Comparison of ENCODE assay signal across 18 cellular contexts in genomic region chr13:70384156-70384555, GRCh38.
DNase-seq lines count a peak whose midpoint lies in the region; ATAC-seq and TF ChIP-seq lines count a peak whose summit lies in the region.
"Had no signal": no experiment of that assay in that cellular context is flagged by ENCODE, and none has a peak within 500 bp of the region (broad histone marks: within the 10 kb centered on the region; RNA-seq: fewer than 3 reads in every experiment).

No MANE protein-coding gene starts in this region.

- no peaks in the 10 kb centered on the region for H3K27me3 ChIP-seq in endodermal cell (ENCODE audit: control insufficient read depth, insufficient read depth, low read length, poor library complexity, severe bottlenecking)
- H3K27me3 ChIP-seq in PC-9 (ENCODE audit: insufficient read depth, low read depth), result no peaks in the 10 kb centered on the region
- no peaks in the 10 kb centered on the region for H3K27me3 ChIP-seq in naive thymus-derived CD4-positive, alpha-beta T cell (ENCODE audit: control insufficient read depth in 2 of 2, insufficient read depth in 2 of 2, low read length in 2 of 2)
- H3K27me3 ChIP-seq: BLaER1 had no signal

- no peaks in the 10 kb centered on the region for H3K79me2 ChIP-seq in PC-9 (ENCODE audit: low read depth)

- no peak overlapping the region for H3K27ac ChIP-seq in endodermal cell (ENCODE audit: low read depth, low read length)
- no peak overlapping the region for H3K27ac ChIP-seq in PC-9
- H3K27ac ChIP-seq in naive thymus-derived CD4-positive, alpha-beta T cell (ENCODE audit: low read depth, low read length), result no peak overlapping the region
- H3K27ac ChIP-seq: BLaER1, C4-2B had no signal

- peaks cover 2% of the 10 kb centered on the region for H3K27me3 Mint-ChIP-seq in endodermal cell (ENCODE audit: insufficient read depth)
- H3K27me3 Mint-ChIP-seq in naive thymus-derived CD4-positive, alpha-beta T cell, result no peaks in the 10 kb centered on the region
- H3K27me3 Mint-ChIP-seq: CD4-positive, CD25-positive, alpha-beta regulatory T cell had no signal

- H3K36me3 ChIP-seq in endodermal cell (ENCODE audit: control insufficient read depth, insufficient read depth, low read length), result no peaks in the 10 kb centered on the region
- no peaks in the 10 kb centered on the region for H3K36me3 ChIP-seq in PC-9 (ENCODE audit: low read depth)
- no peaks in the 10 kb centered on the region for H3K36me3 ChIP-seq in naive thymus-derived CD4-positive, alpha-beta T cell (ENCODE audit: control insufficient read depth in 2 of 3, insufficient read depth in 3 of 3, low read length in 3 of 3)
- H3K36me3 ChIP-seq: BLaER1, HAP-1 had no signal

- no peak overlapping the region for H3K27ac Mint-ChIP-seq in endodermal cell
- H3K27ac Mint-ChIP-seq in naive thymus-derived CD4-positive, alpha-beta T cell, result no peak overlapping the region
- H3K27ac Mint-ChIP-seq: CD4-positive, CD25-positive, alpha-beta regulatory T cell; CD8-positive, alpha-beta T cell; HFFc6 had no signal

- CTCF ChIA-PET in PC-9 (lab: Charles Lee), result no interaction called here
- CTCF ChIA-PET in naive thymus-derived CD4-positive, alpha-beta T cell (lab: Charles Lee), result no interaction called here

- no peaks in the 10 kb centered on the region for H3K9me2 ChIP-seq in PC-9 (ENCODE audit: insufficient read depth)

- H3K4me3 Mint-ChIP-seq in endodermal cell, result no peak overlapping the region
- no peak overlapping the region for H3K4me3 Mint-ChIP-seq in naive thymus-derived CD4-positive, alpha-beta T cell
- H3K4me3 Mint-ChIP-seq: CD4-positive, CD25-positive, alpha-beta regulatory T cell; CD8-positive, alpha-beta T cell; HFFc6 had no signal

- POLR2A ChIA-PET in PC-9 (lab: Charles Lee; ENCODE audit: unreplicated experiment), result no interaction called here
- POLR2A ChIA-PET in naive thymus-derived CD4-positive, alpha-beta T cell (lab: Charles Lee), result no interaction called here

- H3K4me2 ChIP-seq in PC-9, result no peak overlapping the region
- H3K4me2 ChIP-seq: BLaER1 had no signal

- intact Hi-C loops in PC-9 (cut with micrococcal nuclease; ENCODE audit: unreplicated experiment), result no loop called here
- intact Hi-C loops in naive thymus-derived CD4-positive, alpha-beta T cell (cut with micrococcal nuclease), result no loop called here

- H3K9me3 Mint-ChIP-seq in endodermal cell, result peaks cover 14% of the 10 kb centered on the region
- peaks cover 0 to 9% (median 0%) of the 10 kb centered on the region in 11 donors for H3K9me3 Mint-ChIP-seq in naive thymus-derived CD4-positive, alpha-beta T cell

- TF ChIP-seq CTCF in endodermal cell (conservative IDR thresholded peaks at IDR 0.05) (peak; percentile 25), PC-9 (conservative IDR thresholded peaks at IDR 0.05) (no peak)

- H3K4me3 ChIP-seq in endodermal cell (ENCODE audit: low read length) (no peak overlapping the region), PC-9 (no peak overlapping the region)
- no peak overlapping the region for H3K4me3 ChIP-seq in naive thymus-derived CD4-positive, alpha-beta T cell (ENCODE audit: low read length)
- H3K4me3 ChIP-seq: BLaER1, HAP-1 had no signal

- no peak overlapping the region for H2AFZ ChIP-seq in PC-9

- DNase-seq in ELR (ENCODE audit: low read depth) (peak; percentile 10), HT-29 (ENCODE audit: low spot score) (peak; percentile 20), endodermal cell (no peak), PC-9 (no peak), DMS 273 (lab: John Stamatoyannopoulos, UW; ENCODE audit: unreplicated experiment) (no peak)
- DNase-seq in naive thymus-derived CD4-positive, alpha-beta T cell, result no peak
- DNase-seq: Caco-2; CD4-positive, CD25-positive, alpha-beta regulatory T cell; CD8-positive, alpha-beta T cell; DMS 273 treated with DMSO at 0.1 percent for 48 hours; DMS79; EL; GF-D8; GOT3; HFFc6 had no signal

- 89 to 100% methylated on average over 2 to 3 of the region's 3 CpGs for WGBS in endodermal cell (ENCODE audit: insufficient coverage in 1 of 2, insufficient read length in 1 of 2), 2 experiments

- H3K9me3 ChIP-seq in endodermal cell (ENCODE audit: control insufficient read depth, low read length), result peaks cover 27% of the 10 kb centered on the region
- H3K9me3 ChIP-seq in PC-9 (ENCODE audit: insufficient read depth, low read depth), result no peaks in the 10 kb centered on the region
- H3K9me3 ChIP-seq in naive thymus-derived CD4-positive, alpha-beta T cell (ENCODE audit: control insufficient read depth in 2 of 3, low read length in 3 of 3), result no peaks in the 10 kb centered on the region
- H3K9me3 ChIP-seq: BLaER1, Caco-2, HAP-1 had no signal

- peaks cover 14% of the 10 kb centered on the region for H3K4me1 Mint-ChIP-seq in endodermal cell
- H3K4me1 Mint-ChIP-seq in naive thymus-derived CD4-positive, alpha-beta T cell, result no peaks in the 10 kb centered on the region
- H3K4me1 Mint-ChIP-seq: CD4-positive, CD25-positive, alpha-beta regulatory T cell had no signal

- no peaks in the 10 kb centered on the region for H3F3A ChIP-seq in PC-9 (ENCODE audit: insufficient read depth, low read depth)

- ATAC-seq in naive thymus-derived CD4-positive, alpha-beta T cell, result no peak
- ATAC-seq: CD8-positive, alpha-beta T cell had no signal

- H3K4me1 ChIP-seq in endodermal cell (ENCODE audit: control insufficient read depth, insufficient read depth, low read length) (peaks cover 12% of the 10 kb centered on the region), PC-9 (replicated peaks; ENCODE audit: insufficient read depth) (no peaks in the 10 kb centered on the region)
- H3K4me1 ChIP-seq in naive thymus-derived CD4-positive, alpha-beta T cell (ENCODE audit: control insufficient read depth in 2 of 2, insufficient read depth in 2 of 2, low read length in 2 of 2), result no peaks in the 10 kb centered on the region
- H3K4me1 ChIP-seq: BLaER1, HAP-1 had no signal

- no peaks in the 10 kb centered on the region for H3K36me3 Mint-ChIP-seq in endodermal cell (ENCODE audit: low read depth)
- no peaks in the 10 kb centered on the region for H3K36me3 Mint-ChIP-seq in naive thymus-derived CD4-positive, alpha-beta T cell
- H3K36me3 Mint-ChIP-seq: CD4-positive, CD25-positive, alpha-beta regulatory T cell; CD8-positive, alpha-beta T cell had no signal

- no TSS peak for BruUV-seq in PC-9 (replicated peaks; lab: Mats Ljungman, UMichigan)

- no peak overlapping the region for H3K9ac ChIP-seq in endodermal cell (ENCODE audit: extremely low read depth, low read length, poor library complexity, severe bottlenecking)
- H3K9ac ChIP-seq: BLaER1 had no signal

- H4K20me1 ChIP-seq in PC-9 (ENCODE audit: insufficient read depth), result no peaks in the 10 kb centered on the region
- H4K20me1 ChIP-seq: BLaER1 had no signal

Comparison
In these comparisons a context has a peak if more than half of its experiments do, and no peak if none do; other contexts are left out.
1. DNase-seq: peak in ELR (single experiment) and HT-29 (single experiment); none in endodermal cell (single experiment), PC-9 (0 of 2), DMS 273 (single experiment) and naive thymus-derived CD4-positive, alpha-beta T cell (0 of 9).